Comparison of ENCODE assay signal across 24 cellular contexts in the genomic region with DNA sequence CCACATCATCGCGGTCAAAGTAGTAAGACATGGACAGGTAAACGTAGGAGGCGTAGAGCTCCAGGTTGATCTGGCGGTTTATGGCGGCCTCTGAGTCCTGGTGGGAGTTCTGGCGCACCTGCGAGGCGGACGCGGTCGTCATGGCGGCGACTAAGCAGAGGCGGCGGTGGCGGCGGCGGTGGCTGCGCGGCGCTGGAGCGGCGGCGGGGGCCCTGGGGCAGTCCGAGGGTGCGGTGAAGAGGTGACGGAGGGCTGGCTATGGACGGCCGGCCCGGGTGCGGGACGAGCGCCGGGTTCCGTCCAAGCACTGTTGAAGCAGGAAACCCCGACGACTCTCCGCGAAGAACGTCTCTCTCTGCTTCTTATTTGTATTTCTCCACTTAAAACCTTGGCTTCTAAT.
"Had no signal": no experiment of that assay in that cellular context is flagged by ENCODE, and none has a peak within 500 bp of the region (broad histone marks: within the 10 kb centered on the region; RNA-seq: fewer than 3 reads in every experiment).

No MANE protein-coding gene starts in this region.

- H3K36me3 ChIP-seq: MG63 had no signal

- DNase-seq: IMR-90, Karpas-422, KG1, MG63, NCI-H1092, NCI-H1105 treated with DMSO at 0.1 percent for 48 hours, NCI-H1417 treated with DMSO at 0.1 percent for 48 hours, NCI-H187, NCI-H2029, NCI-H2081 treated with DMSO at 0.1 percent for 48 hours, NCI-H2171, NCI-H226, NCI-H446, NCI-H510A, NCI-H524 treated with DMSO at 0.1 percent for 48 hours, NCI-H69, NCI-H774, PC-3, SHP77, SK-N-SH, SW 1271 had no signal

- H3K9me2 ChIP-seq: SK-N-SH had no signal

- H3K9ac ChIP-seq: SK-N-SH had no signal

- H3K27me3 ChIP-seq: MG63 had no signal

- H3K27ac ChIP-seq: RWPE1 had no signal

- H3K4me2 ChIP-seq: SK-N-SH had no signal

- FAIRE-seq: HepG2 had no signal

- H3K4me3 ChIP-seq: MG63 had no signal

- ATAC-seq: HepG2, Panc1, PC-3 had no signal
